ENCODE assay signal across 8 cellular contexts in the genomic region with DNA sequence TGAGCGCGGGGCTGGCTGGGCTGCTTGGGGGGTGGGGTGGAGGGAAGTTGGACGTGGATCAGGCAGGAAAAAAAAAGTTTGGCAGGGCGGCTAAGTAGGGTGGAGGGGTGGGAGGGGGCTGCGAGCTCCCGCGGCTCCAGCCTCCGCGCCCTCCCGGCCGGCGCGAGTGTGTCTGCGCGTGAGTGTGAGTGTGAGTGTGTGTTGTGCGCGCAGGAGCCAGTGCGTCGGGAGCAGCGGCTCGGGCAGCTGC. TPM values are rescaled to one million over a fixed set of nuclear protein-coding genes. Genes with fewer than 3 reads are reported as not detected.
DNase-seq lines count a peak whose midpoint lies in the region; ATAC-seq and TF ChIP-seq lines count a peak whose summit lies in the region.

No MANE protein-coding gene starts in this region.

- peak overlapping the region; percentile 89 for H3K27ac ChIP-seq in DND-41 (ENCODE audit: low read length)
- peak overlapping the region; percentile 76 to 78 for H3K27ac ChIP-seq in SK-N-SH (ENCODE audit: low read depth in 2 of 2, low read length in 1 of 2)
- H3K27ac ChIP-seq in fibroblast of lung (ENCODE audit: insufficient read depth, low read length): peak overlapping the region; percentile 89
- peak overlapping the region; percentile 85 to 98 for H3K27ac ChIP-seq in ovary

- H3K9me2 ChIP-seq in SK-N-SH: no peaks in the 10 kb centered on the region

- H3K9me3 ChIP-seq in DND-41 (ENCODE audit: insufficient read depth, low read length, severe bottlenecking) (no peaks in the 10 kb centered on the region), SK-N-SH (no peaks in the 10 kb centered on the region), fibroblast of lung (ENCODE audit: control insufficient read depth, insufficient read depth, low read depth, low read length) (no peaks in the 10 kb centered on the region), ovary (no peaks in the 10 kb centered on the region)

- ATAC-seq in DND-41 (ENCODE audit: insufficient read depth, low read depth) (no peak; the same call in 2 of the 3 replicates), GM21786 (IDR thresholded peaks at IDR 0.05; ENCODE audit: unreplicated experiment) (no peak)

- TF ChIP-seq EP300 in SK-N-SH (IDR thresholded peaks at IDR 0.05; ENCODE audit: borderline replicate concordance in 1 of 2, low read depth in 1 of 2, low read length in 1 of 2): no peak
- TF ChIP-seq EP300 in ovary (IDR thresholded peaks at IDR 0.05): no peak

- peak overlapping the region; percentile 89 to 98 for H3K4me3 ChIP-seq in DND-41 (ENCODE audit: low read depth in 1 of 2, low read length in 2 of 2)
- peak overlapping the region; percentile 90 to 97 for H3K4me3 ChIP-seq in SK-N-SH (ENCODE audit: low read depth in 2 of 2, low read length in 1 of 2)
- H3K4me3 ChIP-seq in fibroblast of lung (replicated peaks in 1 of 4; ENCODE audit: control extremely low read depth in 1 of 4, insufficient read depth in 1 of 4, low read depth in 3 of 4, low read length in 4 of 4): peak overlapping the region; percentile 81 to 94 (median 90)
- H3K4me3 ChIP-seq in ovary: peak overlapping the region; percentile 69

- H3K27me3 ChIP-seq in DND-41 (ENCODE audit: insufficient read depth, low read length, poor library complexity) (no peaks in the 10 kb centered on the region), SK-N-SH (ENCODE audit: insufficient read depth) (no peaks in the 10 kb centered on the region), fibroblast of lung (ENCODE audit: control insufficient read depth, insufficient read depth, low read length) (no peaks in the 10 kb centered on the region), ovary (no peaks in the 10 kb centered on the region)

- intact Hi-C loops in ovary (cut with DNase I): loop anchor here in 2 of 4 donors (5.0 to 10.0 kb wide), 3 partner anchors 108 to 820 kb away; no protein-coding TSS in a partner anchor

- CTCF ChIA-PET in SK-N-SH (lab: Yijun Ruan, JAX): interaction anchor here (0.8 to 1.2 kb wide), 3 partner anchors 16 to 711 kb away, joined by 3 read pairs; no protein-coding TSS in a partner anchor

- DNase-seq in DND-41: no peak
- DNase-seq in SK-N-SH: no peak
- DNase-seq in fibroblast of lung (ENCODE audit: low read depth in 2 of 2): no peak
- no peak for DNase-seq in ovary
- DNase-seq in NCI-H146 (lab: John Stamatoyannopoulos, UW): no peak
- no peak for DNase-seq in GM20000 (ENCODE audit: low spot score)
- DNase-seq in SKM-1 treated with dmso at 0.1 percent for 144 hours (lab: John Stamatoyannopoulos, UW; ENCODE audit: unreplicated experiment): no peak

- TF ChIP-seq RAD21 in SK-N-SH (IDR thresholded peaks at IDR 0.05; ENCODE audit: low read length): no peak

- peaks cover 50% of the 10 kb centered on the region for H3K4me1 ChIP-seq in DND-41 (ENCODE audit: insufficient read depth, low read length)
- peaks cover 5 to 9% of the 10 kb centered on the region in 2 experiments; a peak in 3 of 4 replicates for H3K4me1 ChIP-seq in SK-N-SH (ENCODE audit: control insufficient read depth in 1 of 2, insufficient read depth in 2 of 2, low read depth in 1 of 2, low read length in 1 of 2)
- H3K4me1 ChIP-seq in fibroblast of lung (ENCODE audit: control insufficient read depth, extremely low read depth, insufficient read depth, low read length): peaks cover 11% of the 10 kb centered on the region
- peaks cover 6% of the 10 kb centered on the region for H3K4me1 ChIP-seq in ovary (ENCODE audit: insufficient read depth)

- H2AFZ ChIP-seq in DND-41 (ENCODE audit: low read depth, low read length): peak overlapping the region; percentile 91
- peak overlapping the region; percentile 95 for H2AFZ ChIP-seq in SK-N-SH (ENCODE audit: low read depth)
- peak overlapping the region; percentile 96 for H2AFZ ChIP-seq in fibroblast of lung (ENCODE audit: low read length)

- H3K79me2 ChIP-seq in DND-41 (ENCODE audit: insufficient read depth, low read length): peaks cover 60% of the 10 kb centered on the region
- H3K79me2 ChIP-seq in SK-N-SH (ENCODE audit: insufficient read depth): peaks cover 42% of the 10 kb centered on the region
- H3K79me2 ChIP-seq in fibroblast of lung (ENCODE audit: control insufficient read depth, insufficient read depth, low read length): peaks cover 30% of the 10 kb centered on the region

- no peak for TF ChIP-seq POLR2A in ovary (IDR thresholded peaks at IDR 0.05)

- under 1% methylated on average over 17 of the region's 21 CpGs for WGBS in SK-N-SH (ENCODE audit: low lambda C conversion rate)
- WGBS in ovary, 3 donors: 0% methylated on average over 21 of the region's 21 CpGs

- H3K9ac ChIP-seq in DND-41 (ENCODE audit: low read depth, low read length) (peak overlapping the region; percentile 80), SK-N-SH (peak overlapping the region; percentile 59), fibroblast of lung (ENCODE audit: insufficient read depth, low read length) (peak overlapping the region; percentile 76)

- peaks cover 26% of the 10 kb centered on the region for H4K20me1 ChIP-seq in DND-41 (ENCODE audit: insufficient read depth, low read length)
- peaks cover 3% of the 10 kb centered on the region; the same call in 1 of the 2 replicates for H4K20me1 ChIP-seq in SK-N-SH (ENCODE audit: insufficient read depth)
- H4K20me1 ChIP-seq in fibroblast of lung (ENCODE audit: control insufficient read depth, extremely low read depth, insufficient read depth, low read length): no peaks in the 10 kb centered on the region

- H3K36me3 ChIP-seq in DND-41 (ENCODE audit: insufficient read depth, low read length): no peaks in the 10 kb centered on the region; the same call in 1 of the 2 replicates
- no peaks in the 10 kb centered on the region for H3K36me3 ChIP-seq in SK-N-SH (replicated peaks in 1 of 2; ENCODE audit: control insufficient read depth in 1 of 2, insufficient read depth in 2 of 2, low read length in 1 of 2)
- H3K36me3 ChIP-seq in fibroblast of lung (ENCODE audit: control insufficient read depth, insufficient read depth, low read length): no peaks in the 10 kb centered on the region
- H3K36me3 ChIP-seq in ovary: no peaks in the 10 kb centered on the region

- H3F3A ChIP-seq in SK-N-SH (replicated peaks; ENCODE audit: insufficient read depth): peaks cover 14% of the 10 kb centered on the region

- peak overlapping the region; percentile 78 for H3K4me2 ChIP-seq in DND-41 (ENCODE audit: insufficient read depth, low read length)
- peak overlapping the region; percentile 93 for H3K4me2 ChIP-seq in SK-N-SH
- peak overlapping the region; percentile 92 for H3K4me2 ChIP-seq in fibroblast of lung (ENCODE audit: extremely low read depth, insufficient read depth, low read length)

- TF ChIP-seq CTCF in DND-41 (IDR thresholded peaks at IDR 0.05; ENCODE audit: borderline replicate concordance, extremely low read depth, low read length, poor library complexity, severe bottlenecking) (no peak), SK-N-SH (IDR thresholded peaks at IDR 0.05) (no peak), fibroblast of lung (conservative IDR thresholded peaks at IDR 0.05 in 1 of 2, IDR thresholded peaks at IDR 0.05 in 1 of 2; ENCODE audit: low read depth in 1 of 2, low read length in 2 of 2) (no peak), ovary (IDR thresholded peaks at IDR 0.05) (no peak), GM20000 (IDR thresholded peaks at IDR 0.05; ENCODE audit: extremely low read depth, missing control alignments) (no peak)

- POLR2A ChIA-PET in SK-N-SH (lab: Yijun Ruan, JAX): no interaction called here

TF ChIP-seq in SK-N-SH, 30 proteins besides CTCF, POLR2A, EP300 and RAD21:
- TF ChIP-seq, protein P1, sequence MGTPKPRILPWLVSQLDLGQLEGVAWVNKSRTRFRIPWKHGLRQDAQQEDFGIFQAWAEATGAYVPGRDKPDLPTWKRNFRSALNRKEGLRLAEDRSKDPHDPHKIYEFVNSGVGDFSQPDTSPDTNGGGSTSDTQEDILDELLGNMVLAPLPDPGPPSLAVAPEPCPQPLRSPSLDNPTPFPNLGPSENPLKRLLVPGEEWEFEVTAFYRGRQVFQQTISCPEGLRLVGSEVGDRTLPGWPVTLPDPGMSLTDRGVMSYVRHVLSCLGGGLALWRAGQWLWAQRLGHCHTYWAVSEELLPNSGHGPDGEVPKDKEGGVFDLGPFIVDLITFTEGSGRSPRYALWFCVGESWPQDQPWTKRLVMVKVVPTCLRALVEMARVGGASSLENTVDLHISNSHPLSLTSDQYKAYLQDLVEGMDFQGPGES (IDR thresholded peaks at IDR 0.05; ENCODE audit: low read depth, low read length): no peak
- TF ChIP-seq MXI1 (IDR thresholded peaks at IDR 0.05; ENCODE audit: low read depth, low read length): 0 out of 2 replicates have a peak, but pooled peaks have one; percentile 41

RNA-seq across cellular contexts. Expression of gene SMARCA2, which starts 2.0 kb away (rescaled TPM):
- polyA plus RNA-seq in SK-N-SH (2012; rRNA removed): 17.4 and 18.4 TPM in 2 replicates
- polyA plus RNA-seq in SK-N-SH (2012; cell fraction: cytosol; rRNA removed): 21.8 and 23.8 TPM in 2 replicates
- 22.4 and 24.9 TPM in 2 replicates for polyA plus RNA-seq in SK-N-SH (2012; cell fraction: nucleus; rRNA removed)
- 52.1 and 62.3 TPM in 2 replicates for total RNA-seq in fibroblast of lung
- polyA plus RNA-seq in fibroblast of lung: 36.8 and 46.7 TPM in 2 replicates
- polyA plus RNA-seq in fibroblast of lung (2012): 33.7 and 38.7 TPM in 2 replicates
- 112 and 151 TPM in 2 replicates for polyA minus RNA-seq in fibroblast of lung (ENCODE audit: low replicate concordance)
- total RNA-seq in ovary: 100 to 1,000 TPM; 153 to 404 (median 199) TPM
- polyA plus RNA-seq in ovary: 100 to 1,000 TPM; 108 to 270 TPM
